19 cellular contexts compared by ENCODE assay signal in genomic region chr17:49699967-49700575, GRCh38. TPM values are rescaled to one million over a fixed set of nuclear protein-coding genes. Genes with fewer than 3 reads are reported as not detected.
DNase-seq lines count a peak whose midpoint lies in the region; ATAC-seq and TF ChIP-seq lines count a peak whose summit lies in the region.
"Had no signal": no experiment of that assay in that cellular context is flagged by ENCODE, and none has a peak within 500 bp of the region (broad histone marks: within the 10 kb centered on the region; RNA-seq: fewer than 3 reads in every experiment).

No MANE protein-coding gene starts in this region.

- H3F3A ChIP-seq in SK-N-SH (replicated peaks; ENCODE audit: insufficient read depth): peaks cover 3% of the 10 kb centered on the region

- POLR2A ChIA-PET in SK-N-SH (lab: Yijun Ruan, JAX): interaction anchor here (0.7 to 1.6 kb wide), 5 partner anchors 8 to 185 kb away, joined by 3 to 5 read pairs (median 4); partner anchors contain the start of genes NXPH3 and SLC35B1

- no peaks in the 10 kb centered on the region for H4K20me1 ChIP-seq in SK-N-SH (ENCODE audit: insufficient read depth)

- intact Hi-C loops in natural killer cell (cut with micrococcal nuclease): loop anchor here (5.0 to 10.0 kb wide), 3 partner anchors 152 to 297 kb away; partner anchors contain the start of gene DLX3

- TF ChIP-seq CTCF in SK-N-SH (IDR thresholded peaks at IDR 0.05): no peak
- no peak for TF ChIP-seq CTCF in natural killer cell (IDR thresholded peaks at IDR 0.05)

- H3K4me3 Mint-ChIP-seq in natural killer cell: no peak overlapping the region
- H3K4me3 Mint-ChIP-seq: CD8-positive, alpha-beta memory T cell; nephron; T-helper 1 cell treated with Interleukin-12 subunit alpha and Interleukin-12 subunit beta and Interleukin-4 antibody, amounts not matched to agents 30 μg/mL and 1 μg/mL, for 36 hours had no signal

- H3K9me2 ChIP-seq in SK-N-SH: no peaks in the 10 kb centered on the region

- H3K27me3 Mint-ChIP-seq in natural killer cell (ENCODE audit: low read depth in 2 of 2): no peaks in the 10 kb centered on the region
- H3K27me3 Mint-ChIP-seq: CD8-positive, alpha-beta memory T cell had no signal

- 86% methylated on average over 8 of the region's 8 CpGs for WGBS in SK-N-SH (ENCODE audit: low lambda C conversion rate)

- DNase-seq in SK-N-SH: no peak
- peak; percentile 72 for DNase-seq in NCI-H1694 treated with DMSO at 0.1 percent for 48 hours (lab: John Stamatoyannopoulos, UW)
- DNase-seq in caudate nucleus (lab: John Stamatoyannopoulos, UW): peak in 5 of 61 donors; percentile 2 to 27 (median 12)
- DNase-seq in natural killer cell: no peak
- DNase-seq in 8988T: no peak
- no peak for DNase-seq in DMS79 treated with DMSO at 0.1 percent for 48 hours (lab: John Stamatoyannopoulos, UW)
- DNase-seq: brain microvascular endothelial cell; CD8-positive, alpha-beta memory T cell; dermis blood vessel endothelial cell; erythroblast; lower lobe of right lung; NCI-H1092 treated with DMSO at 0.1 percent for 48 hours; stimulated activated CD4-positive, alpha-beta T cell treated with anti-CD3 and anti-CD28 coated beads, Interleukin-12 subunit alpha, Interleukin-12 subunit beta, amount 100 ng/mL, for 4 hours; stimulated activated naive CD4-positive, alpha-beta T cell treated with Interleukin-2 at 50 U/mL for 16 hours had no signal

- H3K27ac Mint-ChIP-seq in natural killer cell: peak overlapping the region; percentile 12 to 29
- H3K27ac Mint-ChIP-seq: nephron had no signal

- no peak overlapping the region for H3K4me3 ChIP-seq in SK-N-SH (ENCODE audit: low read depth in 2 of 2, low read length in 1 of 2)
- H3K4me3 ChIP-seq: HAP-1, lower lobe of right lung had no signal

- no peak overlapping the region for H3K9ac ChIP-seq in SK-N-SH

- TF ChIP-seq EP300 in SK-N-SH (IDR thresholded peaks at IDR 0.05; ENCODE audit: borderline replicate concordance in 1 of 2, low read depth in 1 of 2, low read length in 1 of 2): no peak

- CTCF ChIA-PET in SK-N-SH (lab: Yijun Ruan, JAX): interaction anchor here (1.1 to 50.8 kb wide), 7 partner anchors 7 to 297 kb away, joined by 4 to 2107 read pairs (median 6); partner anchors contain the start of genes NGFR, NXPH3 and SLC35B1

- peaks cover 13% of the 10 kb centered on the region for H3K36me3 Mint-ChIP-seq in natural killer cell

- peaks cover 21% of the 10 kb centered on the region in 2 donors for H3K4me1 Mint-ChIP-seq in natural killer cell

- H3K27me3 ChIP-seq in SK-N-SH (ENCODE audit: insufficient read depth): no peaks in the 10 kb centered on the region
- H3K27me3 ChIP-seq: brain microvascular endothelial cell had no signal

- H3K9me3 ChIP-seq in SK-N-SH: no peaks in the 10 kb centered on the region
- H3K9me3 ChIP-seq: HAP-1, lower lobe of right lung had no signal

- no peak overlapping the region for H2AFZ ChIP-seq in SK-N-SH (ENCODE audit: low read depth)

- ATAC-seq in SK-N-SH treated with all-trans-retinoic acid at 6 μM for 48 hours: no peak
- ATAC-seq in natural killer cell: no peak
- ATAC-seq in GM19351 (IDR thresholded peaks at IDR 0.05; ENCODE audit: unreplicated experiment): no peak
- ATAC-seq: lower lobe of right lung had no signal

- H3K27ac ChIP-seq in SK-N-SH (ENCODE audit: low read depth in 2 of 2, low read length in 1 of 2): no peak overlapping the region
- peak overlapping the region; percentile 2 for H3K27ac ChIP-seq in caudate nucleus (ENCODE audit: low read depth, low read length)
- H3K27ac ChIP-seq: brain microvascular endothelial cell, lower lobe of right lung had no signal

- H3K4me2 ChIP-seq in SK-N-SH: no peak overlapping the region

- peaks cover 35 to 37% of the 10 kb centered on the region in 2 experiments for H3K36me3 ChIP-seq in SK-N-SH (replicated peaks in 1 of 2; ENCODE audit: control insufficient read depth in 1 of 2, insufficient read depth in 2 of 2, low read length in 1 of 2)

- TF ChIP-seq RAD21 in SK-N-SH (IDR thresholded peaks at IDR 0.05; ENCODE audit: low read length): no peak

- H3K9me3 Mint-ChIP-seq in natural killer cell: no peaks in the 10 kb centered on the region
- H3K9me3 Mint-ChIP-seq: CD8-positive, alpha-beta memory T cell; nephron; T-helper 1 cell treated with Interleukin-12 subunit alpha and Interleukin-12 subunit beta and Interleukin-4 antibody, amounts not matched to agents 30 μg/mL and 1 μg/mL, for 36 hours had no signal

- no peaks in the 10 kb centered on the region for H3K79me2 ChIP-seq in SK-N-SH (ENCODE audit: insufficient read depth)

- H3K4me1 ChIP-seq in SK-N-SH (ENCODE audit: control insufficient read depth in 1 of 2, insufficient read depth in 2 of 2, low read depth in 1 of 2, low read length in 1 of 2): peaks cover 0 to 1% of the 10 kb centered on the region in 2 experiments; a peak in 1 of 4 replicates
- H3K4me1 ChIP-seq: HAP-1 had no signal

TF ChIP-seq in SK-N-SH, 30 proteins besides CTCF, POLR2A, EP300 and RAD21:
- TF ChIP-seq POLR2AphosphoS5 (IDR thresholded peaks at IDR 0.05; ENCODE audit: low read depth, low read length) (0 out of 2 replicates have a peak, but pooled peaks have one; percentile 2), TEAD4 (IDR thresholded peaks at IDR 0.05; ENCODE audit: borderline replicate concordance, insufficient read depth) (no peak)

TF ChIP-seq in SK-N-SH treated with all-trans-retinoic acid at 6 μM for 48 hours, 23 proteins besides CTCF, POLR2A, EP300 and RAD21:
- TF ChIP-seq ARNTL (CRISPR knock-in tag; IDR thresholded peaks at IDR 0.05; ENCODE audit: borderline replicate concordance, low read depth): no peak

RNA-seq across cellular contexts. Expression of gene SLC35B1, which starts 7.7 kb away (rescaled TPM):
- 89.8 and 109 TPM in 2 replicates for polyA plus RNA-seq in SK-N-SH (2012; rRNA removed)
- polyA plus RNA-seq in SK-N-SH (2012; cell fraction: cytosol; rRNA removed): 81.5 and 91.0 TPM in 2 replicates
- 63.5 and 95.5 TPM in 2 replicates for polyA plus RNA-seq in SK-N-SH (2012; cell fraction: nucleus; rRNA removed)
- total RNA-seq in natural killer cell: 100 to 1,000 TPM in 1 of 3 donors, 10 to 100 TPM in 2; 74.0 to 121 (median 90.2) TPM

RNA-seq across cellular contexts. Expression of gene SPOP, which starts 22.2 kb away (rescaled TPM):
- 43.5 and 54.0 TPM in 2 replicates for polyA plus RNA-seq in SK-N-SH (2012; rRNA removed)
- polyA plus RNA-seq in SK-N-SH (2012; cell fraction: cytosol; rRNA removed): 38.1 and 44.5 TPM in 2 replicates
- 67.4 and 68.6 TPM in 2 replicates for polyA plus RNA-seq in SK-N-SH (2012; cell fraction: nucleus; rRNA removed)
- total RNA-seq in natural killer cell: 10 to 100 TPM; 45.4 to 56.5 (median 54.7) TPM
